ENCODE assay signal across 8 cellular contexts in genomic region chr16:67326472-67327309, GRCh38. TPM values are rescaled to one million over a fixed set of nuclear protein-coding genes. Genes with fewer than 3 reads are reported as not detected.
A peak's percentile ranks its signal among the peaks of the same experiment; 100 is the strongest.
DNase-seq lines count a peak whose midpoint lies in the region; ATAC-seq and TF ChIP-seq lines count a peak whose summit lies in the region.

Gene KCTD19, minus strand, starts transcription at chr16:67326741. Its CDS starts 34 bp downstream, at chr16:67326707.
Gene LRRC36, plus strand, starts transcription at chr16:67326815. Its CDS starts 48 bp downstream, at chr16:67326863.

- H3K4me3 Mint-ChIP-seq in naive thymus-derived CD4-positive, alpha-beta T cell, result peak within 1 kb of the TSS; percentile 77 to 94 (median 84)

- H3K27me3 ChIP-seq in esophagus squamous epithelium, result peaks cover 0 to 47% (median 0%) of the 10 kb centered on the region in 4 donors
- no peaks in the 10 kb centered on the region for H3K27me3 ChIP-seq in naive thymus-derived CD4-positive, alpha-beta T cell (ENCODE audit: control insufficient read depth in 2 of 2, insufficient read depth in 2 of 2, low read length in 2 of 2)

- H3K9me3 Mint-ChIP-seq in naive thymus-derived CD4-positive, alpha-beta T cell, result peaks cover 0 to 4% (median 0%) of the 10 kb centered on the region in 11 donors

- H3K4me3 ChIP-seq in GM12875 (ENCODE audit: low read depth, low read length), result peak within 1 kb of the TSS; percentile 50
- peak within 1 kb of the TSS; percentile 30 to 70 (median 43) for H3K4me3 ChIP-seq in esophagus squamous epithelium
- H3K4me3 ChIP-seq in naive thymus-derived CD4-positive, alpha-beta T cell (ENCODE audit: low read length), result peak within 1 kb of the TSS; percentile 61

- H3K27me3 Mint-ChIP-seq in naive thymus-derived CD4-positive, alpha-beta T cell, result peaks cover 32 to 57% (median 42%) of the 10 kb centered on the region in 5 donors

- H3K4me1 ChIP-seq in esophagus squamous epithelium, result peaks cover 6 to 16% (median 9%) of the 10 kb centered on the region in 3 donors
- peaks cover 6 to 11% of the 10 kb centered on the region in 2 donors for H3K4me1 ChIP-seq in naive thymus-derived CD4-positive, alpha-beta T cell (ENCODE audit: control insufficient read depth in 2 of 2, insufficient read depth in 2 of 2, low read length in 2 of 2)

- intact Hi-C loops in esophagus squamous epithelium (cut with DNase I), result no loop called here
- intact Hi-C loops in naive thymus-derived CD4-positive, alpha-beta T cell (cut with micrococcal nuclease), result no loop called here

- POLR2A ChIA-PET in naive thymus-derived CD4-positive, alpha-beta T cell (lab: Charles Lee), result no interaction called here

- peak within 1 kb of the TSS in 4 of 9 donors; percentile 47 to 78 (median 67) for H3K27ac Mint-ChIP-seq in naive thymus-derived CD4-positive, alpha-beta T cell

- H3K27ac ChIP-seq in esophagus squamous epithelium, result peak within 1 kb of the TSS in 2 of 4 donors; percentile 6 to 36
- no peak within 1 kb of the TSS for H3K27ac ChIP-seq in naive thymus-derived CD4-positive, alpha-beta T cell (ENCODE audit: low read depth, low read length)

- TF ChIP-seq CTCF in GM12875 (IDR thresholded peaks at IDR 0.05; ENCODE audit: borderline replicate concordance, insufficient read depth, low read depth, low read length) (peak; percentile 74), esophagus squamous epithelium (IDR thresholded peaks at IDR 0.05) (peak in 5 of 6 experiments; percentile 17 to 38 (median 35))

- 15% methylated on average over 28 to 29 of the region's 61 CpGs for WGBS in esophagus squamous epithelium, 2 donors

- ATAC-seq in naive thymus-derived CD4-positive, alpha-beta T cell, result peak; percentile 68
- ATAC-seq in GM18873 (IDR thresholded peaks at IDR 0.05; ENCODE audit: low FRiP score, unreplicated experiment), result no peak
- ATAC-seq in HG03520 (IDR thresholded peaks at IDR 0.05; ENCODE audit: unreplicated experiment), result no peak

- CTCF ChIA-PET in naive thymus-derived CD4-positive, alpha-beta T cell (lab: Charles Lee), result interaction anchor here (0.8 kb wide), 1 partner anchor 31 kb away, joined by 3 read pairs; no protein-coding TSS in a partner anchor

- no peaks in the 10 kb centered on the region for H3K9me3 ChIP-seq in esophagus squamous epithelium
- no peaks in the 10 kb centered on the region for H3K9me3 ChIP-seq in naive thymus-derived CD4-positive, alpha-beta T cell (ENCODE audit: control insufficient read depth in 2 of 3, low read length in 3 of 3)

- H3K36me3 Mint-ChIP-seq in naive thymus-derived CD4-positive, alpha-beta T cell, result peaks cover 0 to 2% (median 0%) of the 10 kb centered on the region in 5 donors

- no peaks in the 10 kb centered on the region for H3K36me3 ChIP-seq in esophagus squamous epithelium
- H3K36me3 ChIP-seq in naive thymus-derived CD4-positive, alpha-beta T cell (ENCODE audit: control insufficient read depth in 2 of 3, insufficient read depth in 3 of 3, low read length in 3 of 3), result no peaks in the 10 kb centered on the region

- no peak for TF ChIP-seq POLR2A in esophagus squamous epithelium (IDR thresholded peaks at IDR 0.05)

- H3K4me1 Mint-ChIP-seq in naive thymus-derived CD4-positive, alpha-beta T cell, result peaks cover 7 to 17% (median 11%) of the 10 kb centered on the region in 7 donors

- DNase-seq in NCI-H2227 (lab: John Stamatoyannopoulos, UW; ENCODE audit: unreplicated experiment), result peak; percentile 89
- peak; percentile 44 for DNase-seq in activated T-cell treated with anti-CD3 and anti-CD28 coated beads for 1 hour (ENCODE audit: low read depth)
- no peak for DNase-seq in esophagus squamous epithelium (lab: John Stamatoyannopoulos, UW)
- peak; percentile 5 to 73 (median 17) for DNase-seq in naive thymus-derived CD4-positive, alpha-beta T cell
- DNase-seq in stimulated activated CD8-positive, alpha-beta memory T cell treated with anti-CD3 and anti-CD28 coated beads, Interleukin-7, amount 100 ng/mL, for 48 hours (ENCODE audit: extremely low read depth in 1 of 2, low read depth in 1 of 2), result peak; percentile 68 to 77

RNA-seq across cellular contexts. Expression of gene KCTD19, which starts in this region (rescaled TPM):
- total RNA-seq in esophagus squamous epithelium, result under 1 TPM in 1 of 4 donors, not detected in 3; 0.09 TPM
- total RNA-seq in naive thymus-derived CD4-positive, alpha-beta T cell, result under 1 TPM in 2 of 5 experiments, not detected in 3; 0.05 to 0.39 TPM
- polyA plus RNA-seq in naive thymus-derived CD4-positive, alpha-beta T cell, result not detected

RNA-seq across cellular contexts. Expression of gene LRRC36, which starts in this region (rescaled TPM):
- total RNA-seq in esophagus squamous epithelium, result not detected
- under 1 TPM in 2 of 5 experiments, not detected in 3; 0.50 to 0.56 TPM for total RNA-seq in naive thymus-derived CD4-positive, alpha-beta T cell
- polyA plus RNA-seq in naive thymus-derived CD4-positive, alpha-beta T cell, result not detected

Comparison
In these comparisons a context has a peak if more than half of its experiments do, and no peak if none do; other contexts are left out.
1. Peak in DNase-seq, ATAC-seq and H3K4me3 ChIP-seq in naive thymus-derived CD4-positive, alpha-beta T cell; RNA of the genes that start here not detected or under 1 TPM.